ENCODE assay signal across 23 cellular contexts in the genomic region with DNA sequence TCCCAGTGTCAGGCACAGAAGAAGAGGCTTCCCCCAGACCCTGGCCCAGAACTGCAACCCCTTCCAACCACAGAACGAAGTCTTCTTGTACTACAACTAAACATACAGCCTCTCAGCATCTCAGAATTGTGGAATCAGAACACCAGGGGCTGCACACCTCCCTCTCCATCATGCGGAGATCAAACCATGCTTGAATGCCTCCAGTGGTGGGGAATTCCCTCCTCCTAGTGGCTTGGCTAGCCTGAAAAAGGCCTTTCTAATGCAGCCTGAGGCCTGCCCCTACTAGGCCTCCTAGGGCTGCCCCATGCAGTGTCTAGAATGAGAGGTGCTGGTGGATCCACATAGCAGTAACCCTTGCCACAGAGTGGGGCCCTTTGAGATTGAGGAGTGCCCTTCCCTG.
"Had no signal": no experiment of that assay in that cellular context is flagged by ENCODE, and none has a peak within 500 bp of the region (broad histone marks: within the 10 kb centered on the region; RNA-seq: fewer than 3 reads in every experiment).

No MANE protein-coding gene starts in this region.

- H3K4me3 ChIP-seq: MG63, SJCRH30 had no signal

- H3K36me3 Mint-ChIP-seq: IgD-negative memory B cell had no signal

- H3K27me3 ChIP-seq: MG63, SJCRH30 had no signal

- H3K9me3 ChIP-seq: SJCRH30 had no signal

- H3K4me1 ChIP-seq: SJCRH30 had no signal

- H3K4me3 Mint-ChIP-seq: IgD-negative memory B cell had no signal

- H3K27ac Mint-ChIP-seq: IgD-negative memory B cell had no signal

- H3K36me3 ChIP-seq: MG63, SJCRH30 had no signal

- ATAC-seq: Panc1, Right ventricle myocardium inferior had no signal

- DNase-seq: Karpas-422, KBM-7, MG63, NCI-H1092, NCI-H1105 treated with DMSO at 0.1 percent for 48 hours, NCI-H1417 treated with DMSO at 0.1 percent for 48 hours, NCI-H146, NCI-H1694 treated with DMSO at 0.1 percent for 48 hours, NCI-H1930, NCI-H2081, NCI-H2171, NCI-H226, NCI-H446, NCI-H510A, NCI-H524 treated with DMSO at 0.1 percent for 48 hours, NCI-H69, NCI-H774, SHP77 treated with DMSO at 0.1 percent for 48 hours, SJCRH30 had no signal

- H3K27ac ChIP-seq: HL-60, SJCRH30 had no signal
